In genomic region chr7:54995631-54996340, GRCh38 we compare ENCODE assay signal across 8 cellular contexts. TPM values are rescaled to one million over a fixed set of nuclear protein-coding genes. Genes with fewer than 3 reads are reported as not detected.
DNase-seq lines count a peak whose midpoint lies in the region; ATAC-seq and TF ChIP-seq lines count a peak whose summit lies in the region.

No MANE protein-coding gene starts in this region.

- H2AFZ ChIP-seq in smooth muscle cell (ENCODE audit: low read depth) (peak overlapping the region; percentile 31), MM.1S (ENCODE audit: low read length) (no peak overlapping the region)

- H3K9ac ChIP-seq in smooth muscle cell (ENCODE audit: low read depth) (no peak overlapping the region), MM.1S (ENCODE audit: low read length) (no peak overlapping the region)

- H3K9me3 ChIP-seq in smooth muscle cell (replicated peaks; ENCODE audit: low read depth) (no peaks in the 10 kb centered on the region), MM.1S (replicated peaks; ENCODE audit: insufficient read depth, low read length) (no peaks in the 10 kb centered on the region)

- no peaks in the 10 kb centered on the region for H3K4me1 ChIP-seq in smooth muscle cell (ENCODE audit: low read depth)
- no peaks in the 10 kb centered on the region for H3K4me1 ChIP-seq in MM.1S (ENCODE audit: low read length)

- no peaks in the 10 kb centered on the region for H4K20me1 ChIP-seq in smooth muscle cell (ENCODE audit: low read depth)
- H4K20me1 ChIP-seq in MM.1S (ENCODE audit: insufficient read depth, low read length): no peaks in the 10 kb centered on the region

- ATAC-seq in HG03095 (IDR thresholded peaks at IDR 0.05; ENCODE audit: unreplicated experiment): peak; percentile 90

- CTCF ChIA-PET in activated naive CD4-positive, alpha-beta T cell treated with anti-CD3 and anti-CD28 coated beads, Interleukin-2, amount 10 ng/mL, durations not matched to agents 7 days and 5 days (lab: Charles Lee): no interaction called here
- CTCF ChIA-PET in activated CD4-positive, alpha-beta memory T cell treated with anti-CD3 and anti-CD28 coated beads, Interleukin-2, amount 10 ng/mL, durations not matched to agents 7 days and 5 days (lab: Charles Lee): no interaction called here

- H3K4me2 ChIP-seq in smooth muscle cell (peak overlapping the region; percentile 56), MM.1S (ENCODE audit: low read depth, low read length) (no peak overlapping the region)

- H3K9me3 Mint-ChIP-seq in activated naive CD4-positive, alpha-beta T cell treated with anti-CD3 and anti-CD28 coated beads, Interleukin-2, amount 50 U/mL, for 24 hours: no peaks in the 10 kb centered on the region
- H3K9me3 Mint-ChIP-seq in activated naive CD4-positive, alpha-beta T cell treated with anti-CD3 and anti-CD28 coated beads, Interleukin-2, amount 10 ng/mL, durations not matched to agents 7 days and 5 days: peaks cover 2% of the 10 kb centered on the region
- H3K9me3 Mint-ChIP-seq in activated CD4-positive, alpha-beta memory T cell treated with anti-CD3 and anti-CD28 coated beads, Interleukin-2, amount 10 ng/mL, durations not matched to agents 7 days and 5 days: no peaks in the 10 kb centered on the region

- H3F3A ChIP-seq in smooth muscle cell (ENCODE audit: low read depth) (no peaks in the 10 kb centered on the region), MM.1S (ENCODE audit: insufficient read depth, low read length) (no peaks in the 10 kb centered on the region)

- H3K27me3 ChIP-seq in smooth muscle cell (ENCODE audit: low read depth) (no peaks in the 10 kb centered on the region), MM.1S (replicated peaks; ENCODE audit: insufficient read depth, low read length) (no peaks in the 10 kb centered on the region)

- H3K9me2 ChIP-seq in MM.1S (replicated peaks; ENCODE audit: insufficient read depth, low read length): no peaks in the 10 kb centered on the region

- H3K27me3 Mint-ChIP-seq in activated naive CD4-positive, alpha-beta T cell treated with anti-CD3 and anti-CD28 coated beads, Interleukin-2, amount 50 U/mL, for 24 hours: peaks cover 2% of the 10 kb centered on the region
- H3K27me3 Mint-ChIP-seq in activated naive CD4-positive, alpha-beta T cell treated with anti-CD3 and anti-CD28 coated beads, Interleukin-2, amount 10 ng/mL, durations not matched to agents 7 days and 5 days: no peaks in the 10 kb centered on the region
- peaks cover 6% of the 10 kb centered on the region for H3K27me3 Mint-ChIP-seq in activated CD4-positive, alpha-beta memory T cell treated with anti-CD3 and anti-CD28 coated beads, Interleukin-2, amount 10 ng/mL, durations not matched to agents 7 days and 5 days

- H3K27ac Mint-ChIP-seq in activated naive CD4-positive, alpha-beta T cell treated with anti-CD3 and anti-CD28 coated beads, Interleukin-2, amount 50 U/mL, for 24 hours: peak overlapping the region; percentile 20
- no peak overlapping the region for H3K27ac Mint-ChIP-seq in activated naive CD4-positive, alpha-beta T cell treated with anti-CD3 and anti-CD28 coated beads, Interleukin-2, amount 10 ng/mL, durations not matched to agents 7 days and 5 days
- H3K27ac Mint-ChIP-seq in activated CD4-positive, alpha-beta memory T cell treated with anti-CD3 and anti-CD28 coated beads, Interleukin-2, amount 10 ng/mL, durations not matched to agents 7 days and 5 days: peak overlapping the region; percentile 22

- no peak for TF ChIP-seq CTCF in smooth muscle cell (IDR thresholded peaks at IDR 0.05; ENCODE audit: borderline replicate concordance, insufficient read depth, poor library complexity, severe bottlenecking)
- TF ChIP-seq CTCF in MM.1S (IDR thresholded peaks at IDR 0.05; ENCODE audit: low read length): no peak

- H3K36me3 Mint-ChIP-seq in activated naive CD4-positive, alpha-beta T cell treated with anti-CD3 and anti-CD28 coated beads, Interleukin-2, amount 50 U/mL, for 24 hours: no peaks in the 10 kb centered on the region
- H3K36me3 Mint-ChIP-seq in activated naive CD4-positive, alpha-beta T cell treated with anti-CD3 and anti-CD28 coated beads, Interleukin-2, amount 10 ng/mL, durations not matched to agents 7 days and 5 days: no peaks in the 10 kb centered on the region
- H3K36me3 Mint-ChIP-seq in activated CD4-positive, alpha-beta memory T cell treated with anti-CD3 and anti-CD28 coated beads, Interleukin-2, amount 10 ng/mL, durations not matched to agents 7 days and 5 days (ENCODE audit: low read depth): no peaks in the 10 kb centered on the region

- POLR2A ChIA-PET in activated CD4-positive, alpha-beta memory T cell treated with anti-CD3 and anti-CD28 coated beads, Interleukin-2, amount 10 ng/mL, durations not matched to agents 7 days and 5 days (lab: Charles Lee): interaction anchor here (0.6 kb wide), 1 partner anchor 238 kb away, joined by 3 read pairs; no protein-coding TSS in a partner anchor

- H3K27ac ChIP-seq in smooth muscle cell (ENCODE audit: low read depth) (peak overlapping the region; percentile 68), MM.1S (ENCODE audit: low read length) (no peak overlapping the region)

- H3K79me2 ChIP-seq in smooth muscle cell (ENCODE audit: low read depth) (no peaks in the 10 kb centered on the region), MM.1S (ENCODE audit: low read length) (no peaks in the 10 kb centered on the region)

- DNase-seq in activated naive CD4-positive, alpha-beta T cell treated with anti-CD3 and anti-CD28 coated beads, Interleukin-2, amount 10 ng/mL, durations not matched to agents 7 days and 5 days: no peak
- DNase-seq in activated CD4-positive, alpha-beta memory T cell treated with anti-CD3 and anti-CD28 coated beads, Interleukin-2, amount 10 ng/mL, durations not matched to agents 7 days and 5 days: peak; percentile 20
- no peak for DNase-seq in smooth muscle cell (lab: John Stamatoyannopoulos, UW; ENCODE audit: unreplicated experiment)
- DNase-seq in MM.1S: no peak
- no peak for DNase-seq in globus pallidus (ENCODE audit: low spot score)
- DNase-seq in foreskin melanocyte: no peak

- H3K4me3 ChIP-seq in smooth muscle cell (no peak overlapping the region), MM.1S (ENCODE audit: low read length) (no peak overlapping the region)

- H3K36me3 ChIP-seq in smooth muscle cell (ENCODE audit: low read depth) (no peaks in the 10 kb centered on the region), MM.1S (replicated peaks; ENCODE audit: insufficient read depth, low read length) (no peaks in the 10 kb centered on the region)

- no peak overlapping the region for H3K4me3 Mint-ChIP-seq in activated naive CD4-positive, alpha-beta T cell treated with anti-CD3 and anti-CD28 coated beads, Interleukin-2, amount 50 U/mL, for 24 hours
- no peak overlapping the region for H3K4me3 Mint-ChIP-seq in activated naive CD4-positive, alpha-beta T cell treated with anti-CD3 and anti-CD28 coated beads, Interleukin-2, amount 10 ng/mL, durations not matched to agents 7 days and 5 days
- no peak overlapping the region for H3K4me3 Mint-ChIP-seq in activated CD4-positive, alpha-beta memory T cell treated with anti-CD3 and anti-CD28 coated beads, Interleukin-2, amount 10 ng/mL, durations not matched to agents 7 days and 5 days

- WGBS in smooth muscle cell (ENCODE audit: low lambda C conversion rate): 8% methylated on average over 5 of the region's 5 CpGs

- H3K4me1 Mint-ChIP-seq in activated naive CD4-positive, alpha-beta T cell treated with anti-CD3 and anti-CD28 coated beads, Interleukin-2, amount 50 U/mL, for 24 hours: peaks cover 15% of the 10 kb centered on the region
- peaks cover 13% of the 10 kb centered on the region for H3K4me1 Mint-ChIP-seq in activated naive CD4-positive, alpha-beta T cell treated with anti-CD3 and anti-CD28 coated beads, Interleukin-2, amount 10 ng/mL, durations not matched to agents 7 days and 5 days
- peaks cover 21% of the 10 kb centered on the region for H3K4me1 Mint-ChIP-seq in activated CD4-positive, alpha-beta memory T cell treated with anti-CD3 and anti-CD28 coated beads, Interleukin-2, amount 10 ng/mL, durations not matched to agents 7 days and 5 days

RNA-seq across cellular contexts. Expression of gene EGFR, which starts 23.0 kb away (rescaled TPM):
- total RNA-seq in activated CD4-positive, alpha-beta memory T cell treated with anti-CD3 and anti-CD28 coated beads, Interleukin-2, amount 10 ng/mL, durations not matched to agents 7 days and 5 days: not detected
- total RNA-seq in smooth muscle cell: 21.6 and 31.1 TPM in 2 replicates
- 9.0 and 20.5 TPM in 2 replicates for polyA plus RNA-seq in smooth muscle cell

Comparison
In these comparisons a context has a peak if more than half of its experiments do, and no peak if none do; other contexts are left out.
1. RNA of gene EGFR, which starts 23.0 kb away (total RNA-seq): 21.6 to 31.1 TPM in smooth muscle cell; not detected in activated CD4-positive, alpha-beta memory T cell treated with anti-CD3 and anti-CD28 coated beads, Interleukin-2, amount 10 ng/mL, durations not matched to agents 7 days and 5 days; every median in the first group is over 10 times any median in the second.